Comparison of ENCODE assay signal across 16 cellular contexts in genomic region chr20:47117789-47118188, GRCh38.
DNase-seq lines count a peak whose midpoint lies in the region; ATAC-seq and TF ChIP-seq lines count a peak whose summit lies in the region.
"Had no signal": no experiment of that assay in that cellular context is flagged by ENCODE, and none has a peak within 500 bp of the region (broad histone marks: within the 10 kb centered on the region; RNA-seq: fewer than 3 reads in every experiment).

No MANE protein-coding gene starts in this region.

- H3K36me3 ChIP-seq in transverse colon (no peaks in the 10 kb centered on the region), left lung (no peaks in the 10 kb centered on the region)
- H3K36me3 ChIP-seq: BLaER1 had no signal

- H3K27me3 ChIP-seq in transverse colon (no peaks in the 10 kb centered on the region), left lung (peaks cover 0 to 31% of the 10 kb centered on the region in 2 donors)
- H3K27me3 ChIP-seq: BLaER1 had no signal

- TF ChIP-seq CTCF in VCaP (conservative IDR thresholded peaks at IDR 0.05): no peak
- TF ChIP-seq CTCF in choroid plexus epithelial cell (conservative IDR thresholded peaks at IDR 0.05; ENCODE audit: low read depth, low read length): no peak
- no peak for TF ChIP-seq CTCF in nephron progenitor cell (IDR thresholded peaks at IDR 0.05)
- no peak for TF ChIP-seq CTCF in transverse colon (IDR thresholded peaks at IDR 0.05)
- no peak for TF ChIP-seq CTCF in left lung (IDR thresholded peaks at IDR 0.05)

- intact Hi-C loops in transverse colon (cut with DNase I; ENCODE audit: low total_unique reads) (no loop called here), left lung (cut with DNase I) (no loop called here)

- H3K4me1 ChIP-seq in transverse colon (peaks cover 0 to 13% (median 13%) of the 10 kb centered on the region in 4 donors), left lung (peaks cover 0 to 3% of the 10 kb centered on the region in 2 donors)
- H3K4me1 ChIP-seq: BLaER1 had no signal

- H3K9me3 ChIP-seq in transverse colon (no peaks in the 10 kb centered on the region), left lung (no peaks in the 10 kb centered on the region)
- H3K9me3 ChIP-seq: BLaER1 had no signal

- H3K9me3 Mint-ChIP-seq in nephron progenitor cell: no peaks in the 10 kb centered on the region

- peak overlapping the region; percentile 25 for H3K4me3 Mint-ChIP-seq in nephron progenitor cell

- peaks cover 3% of the 10 kb centered on the region for H3K27me3 Mint-ChIP-seq in nephron progenitor cell (ENCODE audit: low read depth, poor library complexity)

- H3K4me3 ChIP-seq in choroid plexus epithelial cell (ENCODE audit: low read depth, low read length): no peak overlapping the region
- no peak overlapping the region for H3K4me3 ChIP-seq in transverse colon
- no peak overlapping the region for H3K4me3 ChIP-seq in left lung
- H3K4me3 ChIP-seq: BLaER1 had no signal

- H3K36me3 Mint-ChIP-seq in nephron progenitor cell (ENCODE audit: low read depth): no peaks in the 10 kb centered on the region

- peaks cover 34% of the 10 kb centered on the region for H3K4me1 Mint-ChIP-seq in nephron progenitor cell

- H3K27ac ChIP-seq in VCaP: peak overlapping the region; percentile 98
- peak overlapping the region; percentile 6 to 32 (median 14) for H3K27ac ChIP-seq in transverse colon
- H3K27ac ChIP-seq in left lung: peak overlapping the region in 1 of 2 donors; percentile 44
- H3K27ac ChIP-seq: BLaER1 had no signal

- H3K27ac Mint-ChIP-seq in nephron progenitor cell: peak overlapping the region; percentile 93

- DNase-seq in choroid plexus epithelial cell (ENCODE audit: low read depth): peak; percentile 45
- no peak for DNase-seq in nephron progenitor cell
- DNase-seq in transverse colon: no peak
- no peak for DNase-seq in SKM-1 (lab: John Stamatoyannopoulos, UW; ENCODE audit: unreplicated experiment)
- no peak for DNase-seq in left lung
- DNase-seq in NCI-H1092 (lab: John Stamatoyannopoulos, UW): no peak
- DNase-seq: activated effector memory CD4-positive, alpha-beta T cell treated with Interleukin-2 at 50 U/mL for 16 hours; GF-D8; Kasumi-1; NCI-H146; NCI-H510A; SHP77 treated with DMSO at 0.1 percent for 48 hours had no signal

- WGBS in transverse colon (ENCODE audit: low coverage in 1 of 2), 2 donors: 26 to 27% methylated on average over 5 of the region's 5 CpGs

- TF ChIP-seq EP300 in transverse colon (IDR thresholded peaks at IDR 0.05; ENCODE audit: low read depth): no peak

- no peak for ATAC-seq in left lung
- ATAC-seq: activated CD4-positive, CD25-positive, alpha-beta regulatory T cell treated with anti-CD3 and anti-CD28 coated beads, Interleukin-2, amount 50 U/mL, for 24 hours; left lobe of liver had no signal

- TF ChIP-seq POLR2A in transverse colon (IDR thresholded peaks at IDR 0.05): no peak

- in situ Hi-C loops in transverse colon (cut with MboI; ENCODE audit: low pct_ligation_motif_present in 1 of 4, low pct_unique_long_range_greater_than_20kb in 1 of 4, low sequenced_read_pairs in 3 of 4): no loop called here
